Comparison of ENCODE assay signal across 9 cellular contexts in genomic region chr19:54451331-54451871, GRCh38.
A peak's percentile ranks its signal among the peaks of the same experiment; 100 is the strongest.
DNase-seq lines count a peak whose midpoint lies in the region.
"Had no signal": no experiment of that assay in that cellular context is flagged by ENCODE, and none has a peak within 500 bp of the region (broad histone marks: within the 10 kb centered on the region; RNA-seq: fewer than 3 reads in every experiment).

No MANE protein-coding gene starts in this region.

- peak; percentile 70 for DNase-seq in SIG-M5 treated with dmso at 0.1 percent for 504 hours (lab: John Stamatoyannopoulos, UW; ENCODE audit: unreplicated experiment)
- DNase-seq in SIG-M5 (lab: John Stamatoyannopoulos, UW) = no peak
- DNase-seq in OCI-M1 (lab: John Stamatoyannopoulos, UW) = peak; percentile 60
- DNase-seq in epidermal melanocyte (ENCODE audit: insufficient read length, low spot score) = peak; percentile 14
- DNase-seq in skeletal muscle cell (ENCODE audit: low read depth) = no peak
- no peak for DNase-seq in NCI-H524 (lab: John Stamatoyannopoulos, UW)
- DNase-seq in SW 1271 (lab: John Stamatoyannopoulos, UW) = no peak
- DNase-seq in midbrain (lab: John Stamatoyannopoulos, UW) = no peak
- DNase-seq: NCI-H1092 had no signal

- peak overlapping the region; percentile 0 for H3K4me3 ChIP-seq in skeletal muscle cell (ENCODE audit: low read depth, low read length)

Comparison
In these comparisons a context has a peak if more than half of its experiments do, and no peak if none do; other contexts are left out.
1. DNase-seq: peak in SIG-M5 treated with dmso at 0.1 percent for 504 hours (single experiment), OCI-M1 (single experiment) and epidermal melanocyte (single experiment); none in SIG-M5 (single experiment), skeletal muscle cell (single experiment), NCI-H524 (0 of 2), SW 1271 (0 of 2) and midbrain (single experiment).